ENCODE assay signal across 19 cellular contexts in the genomic region with DNA sequence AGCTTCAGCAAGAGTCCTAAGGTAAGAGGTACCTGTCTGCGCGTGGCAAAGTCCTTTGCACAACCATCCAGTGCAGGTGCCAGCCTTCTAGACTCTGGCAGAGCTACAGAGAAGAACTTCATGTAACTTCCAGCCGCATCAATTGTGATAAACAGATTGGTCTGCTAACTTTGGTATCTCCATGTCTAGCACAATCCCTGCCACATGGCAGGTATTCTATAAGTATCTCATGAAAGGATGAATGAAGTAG. TPM values are rescaled to one million over a fixed set of nuclear protein-coding genes. Genes with fewer than 3 reads are reported as not detected.
DNase-seq lines count a peak whose midpoint lies in the region; ATAC-seq, FAIRE-seq and TF ChIP-seq lines count a peak whose summit lies in the region.
"Had no signal": no experiment of that assay in that cellular context is flagged by ENCODE, and none has a peak within 500 bp of the region (broad histone marks: within the 10 kb centered on the region; RNA-seq: fewer than 3 reads in every experiment).

No MANE protein-coding gene starts in this region.

- peaks cover 0 to 2% of the 10 kb centered on the region in 2 experiments; a peak in 2 of 5 replicates for H3K4me1 ChIP-seq in K562 (replicated peaks in 1 of 2; ENCODE audit: control insufficient read depth in 2 of 2, insufficient read depth in 2 of 2, low read length in 2 of 2)
- H3K4me1 ChIP-seq: Caco-2, right lobe of liver had no signal

- DNase-seq in activated naive CD4-positive, alpha-beta T cell treated with anti-CD3 and anti-CD28 coated beads, Interleukin-2, amount 10 ng/mL, durations not matched to agents 7 days and 5 days: no peak
- no peak for DNase-seq in activated naive CD4-positive, alpha-beta T cell treated with anti-CD3 and anti-CD28 coated beads, Interleukin-2, amount 50 U/mL, for 16 hours
- DNase-seq in T-cell (peak in 1 of 34 experiments; percentile 10), K562 (ENCODE audit: extremely low read depth in 1 of 4, low spot score in 3 of 4) (no peak), cardiac septum (ENCODE audit: low spot score) (no peak)
- DNase-seq: activated gamma-delta T cell, NCI-H1105, NCI-H2081 treated with DMSO at 0.1 percent for 48 hours had no signal

- no peak overlapping the region for H3K9ac ChIP-seq in K562 (ENCODE audit: insufficient read depth in 1 of 2, low read depth in 2 of 2, low read length in 2 of 2)
- H3K9ac ChIP-seq: GM23248 had no signal

- no peaks in the 10 kb centered on the region for H3K9me1 ChIP-seq in K562 (ENCODE audit: control insufficient read depth, insufficient read depth, low read length)

- H3K4me3 ChIP-seq in K562: no peak overlapping the region
- H3K4me3 ChIP-seq: coronary artery, GM23248, ovary, right lobe of liver, transverse colon had no signal

- TF ChIP-seq EP300 in K562 (IDR thresholded peaks at IDR 0.05; ENCODE audit: low read length): no peak

- H3K9me3 ChIP-seq in K562 (replicated peaks; ENCODE audit: control insufficient read depth, insufficient read depth, low read depth, low read length): no peaks in the 10 kb centered on the region
- H3K9me3 ChIP-seq: Caco-2, ovary, right lobe of liver, transverse colon had no signal

- peaks cover 5% of the 10 kb centered on the region; the same call in 1 of the 2 replicates for H4K20me1 ChIP-seq in K562 (replicated peaks; ENCODE audit: control insufficient read depth, insufficient read depth, low read length)

- BruUV-seq in K562 (replicated peaks; lab: Mats Ljungman, UMichigan): no TSS peak

- no peak overlapping the region for H3K27ac ChIP-seq in K562 (ENCODE audit: extremely low read depth, low read depth, low read length)
- H3K27ac ChIP-seq: coronary artery, GM23248, ovary, right lobe of liver, RWPE1, transverse colon had no signal

- TF ChIP-seq POLR2A in K562 (conservative IDR thresholded peaks at IDR 0.05): no peak

- peaks cover 8% of the 10 kb centered on the region for H3K9me3 Mint-ChIP-seq in activated naive CD4-positive, alpha-beta T cell treated with anti-CD3 and anti-CD28 coated beads, Interleukin-2, amount 10 ng/mL, durations not matched to agents 7 days and 5 days
- peaks cover 0 to 6% (median 3%) of the 10 kb centered on the region in 3 donors for H3K9me3 Mint-ChIP-seq in T-cell
- H3K9me3 Mint-ChIP-seq in stimulated activated memory B cell treated with anti-CD40 and anti-IgM and Interleukin-4, amounts not matched to agents 10 μg/mL and 1 μg/mL and 100 μg/mL, for 72 hours: no peaks in the 10 kb centered on the region

- no peaks in the 10 kb centered on the region for H3K36me3 ChIP-seq in K562 (ENCODE audit: control insufficient read depth, insufficient read depth, low read length)
- H3K36me3 ChIP-seq: ovary, right lobe of liver, transverse colon had no signal

- CTCF ChIA-PET in activated naive CD4-positive, alpha-beta T cell treated with anti-CD3 and anti-CD28 coated beads, Interleukin-2, amount 10 ng/mL, durations not matched to agents 7 days and 5 days (lab: Charles Lee): interaction anchor here (0.5 to 8.9 kb wide), 27 partner anchors 9 to 309 kb away, joined by 3 to 107 read pairs (median 6); a partner anchor contains a TSS
- CTCF ChIA-PET in T-cell (lab: Charles Lee): interaction anchor here (0.7 to 5.2 kb wide), 18 partner anchors 10 to 416 kb away, joined by 3 to 89 read pairs (median 5); a partner anchor contains a TSS
- CTCF ChIA-PET in K562 (lab: Yijun Ruan, JAX; ENCODE audit: low intra/inter-chr PET ratio): interaction anchor here (0.5 to 2.5 kb wide), 7 partner anchors 86 to 870 kb away, joined by 3 to 9 read pairs (median 4); no protein-coding TSS in a partner anchor

- H3K36me3 Mint-ChIP-seq in activated naive CD4-positive, alpha-beta T cell treated with anti-CD3 and anti-CD28 coated beads, Interleukin-2, amount 10 ng/mL, durations not matched to agents 7 days and 5 days: peaks cover 92% of the 10 kb centered on the region
- peaks cover 78% of the 10 kb centered on the region for H3K36me3 Mint-ChIP-seq in T-cell
- H3K36me3 Mint-ChIP-seq in stimulated activated memory B cell treated with anti-CD40 and anti-IgM and Interleukin-4, amounts not matched to agents 10 μg/mL and 1 μg/mL and 100 μg/mL, for 72 hours: peaks cover 79% of the 10 kb centered on the region

- H3K27me3 ChIP-seq in K562 (ENCODE audit: control insufficient read depth in 2 of 2, insufficient read depth in 2 of 2, low read length in 2 of 2): no peaks in the 10 kb centered on the region; a peak in 1 of 5 replicates
- H3K27me3 ChIP-seq: ovary, right lobe of liver, transverse colon had no signal

- peak overlapping the region; percentile 96 for H3K27ac Mint-ChIP-seq in activated naive CD4-positive, alpha-beta T cell treated with anti-CD3 and anti-CD28 coated beads, Interleukin-2, amount 10 ng/mL, durations not matched to agents 7 days and 5 days
- peak overlapping the region; percentile 90 to 95 for H3K27ac Mint-ChIP-seq in T-cell
- H3K27ac Mint-ChIP-seq in stimulated activated memory B cell treated with anti-CD40 and anti-IgM and Interleukin-4, amounts not matched to agents 10 μg/mL and 1 μg/mL and 100 μg/mL, for 72 hours: peak overlapping the region; percentile 75

- no peaks in the 10 kb centered on the region for H3K27me3 Mint-ChIP-seq in activated naive CD4-positive, alpha-beta T cell treated with anti-CD3 and anti-CD28 coated beads, Interleukin-2, amount 10 ng/mL, durations not matched to agents 7 days and 5 days
- H3K27me3 Mint-ChIP-seq in T-cell: no peaks in the 10 kb centered on the region
- no peaks in the 10 kb centered on the region for H3K27me3 Mint-ChIP-seq in stimulated activated memory B cell treated with anti-CD40 and anti-IgM and Interleukin-4, amounts not matched to agents 10 μg/mL and 1 μg/mL and 100 μg/mL, for 72 hours

- ATAC-seq in T-cell (replicated peaks in 1 of 4) (peak; percentile 14 to 50 (median 16)), K562 (no peak), GM19324 (IDR thresholded peaks at IDR 0.05; ENCODE audit: low FRiP score, unreplicated experiment) (no peak), HG02678 (IDR thresholded peaks at IDR 0.05; ENCODE audit: unreplicated experiment) (no peak)
- no peak for ATAC-seq in stimulated activated memory B cell treated with anti-CD40 and anti-IgM and Interleukin-4, amounts not matched to agents 10 μg/mL and 1 μg/mL and 100 μg/mL, for 72 hours

- peak overlapping the region; percentile 29; the same call in 1 of the 2 replicates for H3K4me2 ChIP-seq in K562 (ENCODE audit: insufficient read depth, low read length)

- TF ChIP-seq RAD21 in K562 (CRISPR knock-in tag; conservative IDR thresholded peaks at IDR 0.05 in 1 of 2, IDR thresholded peaks at IDR 0.05 in 1 of 2): no peak

- H2AFZ ChIP-seq in K562 (ENCODE audit: low read depth, low read length): peak overlapping the region; percentile 53; the same call in 1 of the 2 replicates
- H2AFZ ChIP-seq: GM23248 had no signal

- POLR2A ChIA-PET in T-cell (lab: Charles Lee): interaction anchor here in 1 of 2 donors (0.8 kb wide), 1 partner anchor 86 kb away, joined by 3 read pairs; no protein-coding TSS in a partner anchor
- POLR2A ChIA-PET in K562 (lab: Yijun Ruan, JAX): interaction anchor here (1.4 kb wide), 1 partner anchor 44 kb away, joined by 3 read pairs; no protein-coding TSS in a partner anchor

- TF ChIP-seq CTCF in K562 (IDR thresholded peaks at IDR 0.05 in 2 of 3, conservative IDR thresholded peaks at IDR 0.05 in 1 of 3; ENCODE audit: insufficient read depth in 2 of 3, low read depth in 1 of 3, low read length in 3 of 3): no peak

- 61% methylated on average over 3 of the region's 3 CpGs for WGBS in K562 (ENCODE audit: insufficient coverage, low coverage, missing lambda C conversion rate)

- no peaks in the 10 kb centered on the region for H3K79me2 ChIP-seq in K562 (ENCODE audit: control insufficient read depth, insufficient read depth, low read length)

- intact Hi-C loops in K562 (cut with micrococcal nuclease) (loop anchor here (1.0 to 5.0 kb wide), 4 partner anchors 44 to 310 kb away; no protein-coding TSS in a partner anchor), cardiac septum (cut with DNase I) (no loop called here)

- H3K4me3 Mint-ChIP-seq in activated naive CD4-positive, alpha-beta T cell treated with anti-CD3 and anti-CD28 coated beads, Interleukin-2, amount 10 ng/mL, durations not matched to agents 7 days and 5 days: no peak overlapping the region
- peak overlapping the region in 1 of 3 donors; percentile 63 for H3K4me3 Mint-ChIP-seq in T-cell
- no peak overlapping the region for H3K4me3 Mint-ChIP-seq in stimulated activated memory B cell treated with anti-CD40 and anti-IgM and Interleukin-4, amounts not matched to agents 10 μg/mL and 1 μg/mL and 100 μg/mL, for 72 hours

- H3K4me1 Mint-ChIP-seq in activated naive CD4-positive, alpha-beta T cell treated with anti-CD3 and anti-CD28 coated beads, Interleukin-2, amount 10 ng/mL, durations not matched to agents 7 days and 5 days: peaks cover 78% of the 10 kb centered on the region
- peaks cover 55 to 64% (median 63%) of the 10 kb centered on the region in 3 donors for H3K4me1 Mint-ChIP-seq in T-cell
- H3K4me1 Mint-ChIP-seq in stimulated activated memory B cell treated with anti-CD40 and anti-IgM and Interleukin-4, amounts not matched to agents 10 μg/mL and 1 μg/mL and 100 μg/mL, for 72 hours: peaks cover 67% of the 10 kb centered on the region

- no peak for FAIRE-seq in K562 (lab: Jason Lieb, UNC)
- FAIRE-seq: endothelial cell of umbilical vein had no signal

- in situ Hi-C loops in K562 (cut with MboI): loop anchor here (5.0 kb wide), 1 partner anchor 250 kb away; no protein-coding TSS in a partner anchor

RNA-seq across cellular contexts. Expression of a gene that starts 29.8 kb away (rescaled TPM):
- total RNA-seq in T-cell (100 to 1,000 TPM; 249 to 393 (median 273) TPM), K562 (2014; rRNA removed) (0.53 TPM in 1 of 2 replicates, not detected in the other), K562 (2014; rRNA removed; fragmentation: Illumina TruSeq; extraction: Trizol) (0.11 and 0.38 TPM in 2 replicates), K562 (2015; rRNA removed; fragmentation: Illumina TruSeq; extraction: Trizol) (0.40 and 0.94 TPM in 2 replicates), K562 (2021) (0.42 and 0.65 TPM in 2 replicates), cardiac septum (1.00 TPM)
- not detected in 2 replicates for total RNA-seq in K562 (2011; cell fraction: chromatin; rRNA removed; ENCODE audit: low replicate concordance)
- not detected in 2 replicates for total RNA-seq in K562 (2011; cell fraction: nucleolus; rRNA removed)
- not detected in 2 replicates for total RNA-seq in K562 (2011; cell fraction: nucleoplasm; rRNA removed)
- polyA plus RNA-seq in K562 (2011; rRNA removed) (not detected in 2 replicates), K562 (2014; fragmentation: Illumina TruSeq; extraction: Trizol) (0.10 and 0.24 TPM in 2 replicates), K562 (2014; fragmentation: Nextera tagmentation; extraction: Ambion mirVana) (under 1 TPM in 1 of 2 experiments, not detected in 1; 0.27 TPM), K562 (2014; rRNA removed) (0.18 and 0.30 TPM in 2 replicates)
- polyA plus RNA-seq in K562 (2011; cell fraction: cytosol; rRNA removed): 0.06 TPM in 1 of 2 replicates, not detected in the other
- polyA plus RNA-seq in K562 (2011; cell fraction: nucleus; rRNA removed): not detected in 2 replicates
- polyA plus RNA-seq in K562 (2012): 0.26 and 2.0 TPM in 2 replicates
- 0.27 TPM in 1 of 2 replicates, not detected in the other for polyA minus RNA-seq in K562 (2011; rRNA and poly(A)+ RNA removed)
- not detected in 2 replicates for polyA minus RNA-seq in K562 (2011; cell fraction: cytosol; rRNA and poly(A)+ RNA removed)
- polyA minus RNA-seq in K562 (2011; cell fraction: nucleus; rRNA and poly(A)+ RNA removed): not detected in 2 replicates
- total RNA-seq: Caco-2, endothelial cell of umbilical vein, GM23248 had no signal
- polyA plus RNA-seq: endothelial cell of umbilical vein, GM23248 had no signal

RNA-seq across cellular contexts. Expression of a gene that starts 35.0 kb away (rescaled TPM):
- total RNA-seq in T-cell (10 to 100 TPM; 19.4 to 38.7 (median 30.7) TPM), K562 (2014; rRNA removed) (not detected in 2 replicates), K562 (2014; rRNA removed; fragmentation: Illumina TruSeq; extraction: Trizol) (not detected in 2 replicates), K562 (2015; rRNA removed; fragmentation: Illumina TruSeq; extraction: Trizol) (0.04 and 0.15 TPM in 2 replicates), K562 (2021) (0.11 and 0.22 TPM in 2 replicates), cardiac septum (1.0 TPM)
- total RNA-seq in K562 (2011; cell fraction: chromatin; rRNA removed; ENCODE audit: low replicate concordance): not detected in 2 replicates
- total RNA-seq in K562 (2011; cell fraction: nucleolus; rRNA removed): not detected in 2 replicates
- not detected in 2 replicates for total RNA-seq in K562 (2011; cell fraction: nucleoplasm; rRNA removed)
- polyA plus RNA-seq in K562 (2011; rRNA removed) (not detected in 2 replicates), K562 (2014; fragmentation: Illumina TruSeq; extraction: Trizol) (0.08 TPM in 1 of 2 replicates, not detected in the other), K562 (2014; fragmentation: Nextera tagmentation; extraction: Ambion mirVana) (under 1 TPM; 0.04 to 0.13 TPM), K562 (2014; rRNA removed) (0.17 TPM in 1 of 2 replicates, not detected in the other)
- polyA plus RNA-seq in K562 (2011; cell fraction: cytosol; rRNA removed): not detected in 2 replicates
- polyA plus RNA-seq in K562 (2011; cell fraction: nucleus; rRNA removed): not detected in 2 replicates
- polyA plus RNA-seq in K562 (2012): 0.10 and 0.66 TPM in 2 replicates
- not detected in 2 replicates for polyA minus RNA-seq in K562 (2011; rRNA and poly(A)+ RNA removed)
- not detected in 2 replicates for polyA minus RNA-seq in K562 (2011; cell fraction: cytosol; rRNA and poly(A)+ RNA removed)
- polyA minus RNA-seq in K562 (2011; cell fraction: nucleus; rRNA and poly(A)+ RNA removed): not detected in 2 replicates
- total RNA-seq: Caco-2, endothelial cell of umbilical vein, GM23248 had no signal
- polyA plus RNA-seq: endothelial cell of umbilical vein, GM23248 had no signal

RNA-seq across cellular contexts. Expression of a gene that starts 57.2 kb away (rescaled TPM):
- total RNA-seq in T-cell: 10 to 100 TPM in 4 of 5 donors, 1 to 10 TPM in 1; 9.5 to 32.0 (median 25.5) TPM
- not detected in 2 replicates for total RNA-seq in K562 (2011; cell fraction: chromatin; rRNA removed; ENCODE audit: low replicate concordance)
- total RNA-seq in K562 (2011; cell fraction: nucleolus; rRNA removed): not detected in 2 replicates
- not detected in 2 replicates for total RNA-seq in K562 (2011; cell fraction: nucleoplasm; rRNA removed)
- 0.12 TPM in 1 of 2 replicates, not detected in the other for total RNA-seq in K562 (2014; rRNA removed)
- total RNA-seq in K562 (2014; rRNA removed; fragmentation: Illumina TruSeq; extraction: Trizol): 0.11 and 0.19 TPM in 2 replicates
- 0.18 and 0.23 TPM in 2 replicates for total RNA-seq in K562 (2015; rRNA removed; fragmentation: Illumina TruSeq; extraction: Trizol)
- total RNA-seq in K562 (2021): 0.35 and 0.49 TPM in 2 replicates
- not detected in 2 replicates for polyA plus RNA-seq in K562 (2011; rRNA removed)
- 0.03 TPM in 1 of 2 replicates, not detected in the other for polyA plus RNA-seq in K562 (2011; cell fraction: cytosol; rRNA removed)
- not detected in 2 replicates for polyA plus RNA-seq in K562 (2011; cell fraction: nucleus; rRNA removed)
- polyA plus RNA-seq in K562 (2012): 0.68 and 2.0 TPM in 2 replicates
- polyA plus RNA-seq in K562 (2014; fragmentation: Illumina TruSeq; extraction: Trizol): 0.22 and 0.36 TPM in 2 replicates
- polyA plus RNA-seq in K562 (2014; fragmentation: Nextera tagmentation; extraction: Ambion mirVana): under 1 TPM; 0.17 to 0.39 TPM
- polyA plus RNA-seq in K562 (2014; rRNA removed): 0.19 and 1.2 TPM in 2 replicates
- polyA minus RNA-seq in K562 (2011; rRNA and poly(A)+ RNA removed): not detected in 2 replicates
- polyA minus RNA-seq in K562 (2011; cell fraction: cytosol; rRNA and poly(A)+ RNA removed): not detected in 2 replicates
- not detected in 2 replicates for polyA minus RNA-seq in K562 (2011; cell fraction: nucleus; rRNA and poly(A)+ RNA removed)
- 1.2 TPM for total RNA-seq in cardiac septum
- total RNA-seq: Caco-2, endothelial cell of umbilical vein, GM23248 had no signal
- polyA plus RNA-seq: endothelial cell of umbilical vein, GM23248 had no signal

Comparison
In these comparisons a context has a peak if more than half of its experiments do, and no peak if none do; other contexts are left out.
1. ATAC-seq: peak in T-cell (4 of 4); none in K562 (single experiment), stimulated activated memory B cell treated with anti-CD40 and anti-IgM and Interleukin-4, amounts not matched to agents 10 μg/mL and 1 μg/mL and 100 μg/mL, for 72 hours (single experiment), GM19324 (single experiment) and HG02678 (single experiment).
2. RNA of a gene that starts 29.8 kb away (total RNA-seq): 249 to 393 TPM in T-cell; 1.00 TPM in cardiac septum (single experiment) and 0.11 to 0.94 TPM in K562; every median in the first group is over 100 times any median in the second.
3. Peak in every context shown above with its lines, with median percentiles within 50 percentile points of each other: H3K27ac Mint-ChIP-seq.